Comparison of ENCODE assay signal across 25 cellular contexts in genomic region chr6:363291-363690, GRCh38. TPM values are rescaled to one million over a fixed set of nuclear protein-coding genes. Genes with fewer than 3 reads are reported as not detected.
"Had no signal": no experiment of that assay in that cellular context is flagged by ENCODE, and none has a peak within 500 bp of the region (broad histone marks: within the 10 kb centered on the region; RNA-seq: fewer than 3 reads in every experiment).

No MANE protein-coding gene starts in this region.

- DNase-seq: IMR-90, Kasumi-1, MM.1S, NCI-H1092 treated with DMSO at 0.1 percent for 48 hours, NCI-H1436, NCI-H187, NCI-H2029, NCI-H2081 treated with DMSO at 0.1 percent for 48 hours, NCI-H2171, NCI-H226, NCI-H446, NCI-H510A, NCI-H524 treated with DMSO at 0.1 percent for 48 hours, NCI-H69, NCI-H774, OCI-M1, PC-9, SIG-M5 had no signal

- FAIRE-seq: K562 had no signal

- H3K4me2 ChIP-seq: KMS-11, PC-9 had no signal

- H2AFZ ChIP-seq: PC-9 had no signal

- H3K9ac ChIP-seq: KMS-11 had no signal

- H3K27ac ChIP-seq: KMS-11, PC-9, Peyer's patch, SJSA1, SK-N-MC had no signal

- H3K36me3 ChIP-seq: Peyer's patch, SJSA1 had no signal

- H3K4me3 ChIP-seq: K562, PC-9, Peyer's patch, SJSA1, SK-N-MC had no signal

- ATAC-seq: Right ventricle myocardium inferior had no signal

- H3K4me1 ChIP-seq: Peyer's patch, SJSA1 had no signal

RNA-seq across cellular contexts. Expression of gene IRF4, which starts 28.3 kb away (rescaled TPM):
- total RNA-seq: HT-29, IMR-90, PC-9 had no signal
- polyA plus RNA-seq: IMR-90 had no signal
